ENCODE assay signal across 8 cellular contexts in the genomic region with DNA sequence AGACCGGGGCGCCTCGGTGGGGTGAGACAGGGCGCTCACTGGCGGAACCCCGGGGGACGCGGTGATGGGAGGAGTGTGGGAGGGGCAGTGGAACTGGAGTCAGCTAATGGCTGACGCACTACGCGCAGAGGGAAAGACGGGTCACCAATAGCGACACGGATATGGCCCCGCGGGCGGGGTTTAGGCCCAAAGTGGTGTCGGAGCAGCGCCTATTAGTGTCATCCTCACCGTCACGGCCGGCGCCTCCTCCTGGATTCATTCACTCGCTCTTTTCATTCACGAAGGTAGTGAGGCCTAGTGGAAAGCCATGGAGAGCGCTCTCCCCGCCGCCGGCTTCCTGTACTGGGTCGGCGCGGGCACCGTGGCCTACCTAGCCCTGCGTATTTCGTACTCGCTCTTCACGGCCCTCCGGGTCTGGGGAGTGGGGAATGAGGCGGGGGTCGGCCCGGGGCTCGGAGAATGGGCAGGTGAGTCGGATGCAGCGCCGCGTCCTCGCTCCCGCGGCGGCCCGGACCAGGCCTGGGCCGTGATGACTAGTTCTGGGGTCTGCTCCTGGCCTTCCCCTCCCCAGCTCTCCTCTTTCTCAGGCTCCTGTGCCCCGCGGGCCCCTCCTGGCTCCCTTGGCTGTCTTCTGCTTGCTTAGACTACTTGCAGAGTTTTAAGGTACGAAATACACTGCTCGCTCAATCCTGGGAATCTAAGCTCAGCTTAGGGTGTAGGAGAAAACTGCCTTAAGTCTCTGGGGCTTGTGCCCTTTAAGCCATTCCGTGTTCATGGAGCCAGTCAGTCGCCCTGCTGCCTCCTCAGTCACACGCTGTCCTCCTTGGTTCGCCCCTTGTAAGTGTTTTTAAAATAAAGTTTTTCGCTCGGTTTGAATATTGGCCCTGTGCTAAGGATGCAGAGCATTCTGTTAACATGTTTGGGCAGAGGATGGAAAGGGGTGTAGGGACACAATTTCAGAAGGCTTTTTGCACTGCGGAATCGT. TPM values are rescaled to one million over a fixed set of nuclear protein-coding genes. Genes with fewer than 3 reads are reported as not detected.
DNase-seq lines count a peak whose midpoint lies in the region; ATAC-seq and TF ChIP-seq lines count a peak whose summit lies in the region.

HSD17B12 (plus strand) TSS at position 218 of the 985 bp plus-strand sequence; CDS start at position 308, 90 bp downstream.

- H3K4me3 ChIP-seq in lung = peak within 1 kb of the TSS; percentile 64

- DNase-seq in COLO668 (lab: John Stamatoyannopoulos, UW; ENCODE audit: unreplicated experiment) (peak; percentile 99), GM20000 (ENCODE audit: low spot score) (peak; percentile 94), HT-29 (ENCODE audit: low spot score) (peak; percentile 100), NOMO-1 (lab: John Stamatoyannopoulos, UW; ENCODE audit: unreplicated experiment in 2 of 2) (peak; percentile 99), lung (ENCODE audit: low spot score) (peak; percentile 100)
- DNase-seq in effector CD8-positive, alpha-beta T cell (lab: John Stamatoyannopoulos, UW) = peak; percentile 98
- DNase-seq in stimulated activated CD4-positive, alpha-beta T cell treated with anti-CD3 and anti-CD28 coated beads, TNF-alpha, amount 100 ng/mL, for 4 hours (ENCODE audit: low read depth in 3 of 3) = peak; percentile 94 to 98 (median 98)

- H3K4me1 ChIP-seq in lung (ENCODE audit: control insufficient read depth in 2 of 2, insufficient read depth in 2 of 2, low read length in 2 of 2) = peaks cover 0 to 9% of the 10 kb centered on the region in 2 donors

- POLR2A ChIA-PET in activated CD8-positive, alpha-beta memory T cell treated with anti-CD3 and anti-CD28 coated beads for 36 hours (lab: Charles Lee) = interaction anchor here (0.6 kb wide), 2 partner anchors 322 kb away, joined by 3 read pairs; partner anchors contain the start of gene TTC17

- CTCF ChIA-PET in activated CD8-positive, alpha-beta memory T cell treated with anti-CD3 and anti-CD28 coated beads for 36 hours (lab: Charles Lee) = interaction anchor here (1.3 kb wide), 1 partner anchor 189 kb away, joined by 3 read pairs; no protein-coding TSS in a partner anchor

- WGBS in lung, 2 donors = 1% methylated on average over 62 to 64 of the region's 64 CpGs

- no peaks in the 10 kb centered on the region for H3K27me3 ChIP-seq in lung (ENCODE audit: control insufficient read depth, insufficient read depth)

- H3K9me3 ChIP-seq in lung (ENCODE audit: control insufficient read depth in 2 of 2, insufficient read depth in 1 of 2, low read length in 1 of 2) = no peaks in the 10 kb centered on the region

- no peaks in the 10 kb centered on the region for H3K36me3 ChIP-seq in lung (ENCODE audit: control insufficient read depth in 2 of 2, insufficient read depth in 2 of 2, low read length in 2 of 2)

- no peak for TF ChIP-seq CTCF in GM20000 (IDR thresholded peaks at IDR 0.05; ENCODE audit: extremely low read depth, missing control alignments)
- TF ChIP-seq CTCF in lung (IDR thresholded peaks at IDR 0.05; ENCODE audit: control extremely low read depth, extremely low read depth) = no peak

- peak; percentile 99 for ATAC-seq in lung (ENCODE audit: insufficient read depth, low FRiP score)

- peak within 1 kb of the TSS; percentile 77 to 89 for H3K27ac ChIP-seq in lung (ENCODE audit: low read depth in 1 of 2, low read length in 1 of 2)

RNA-seq across cellular contexts. Expression of gene HSD17B12, which starts in this region (rescaled TPM):
- 77.2 and 119 TPM in 2 replicates for total RNA-seq in HT-29 (2014; rRNA removed; shearing (Covaris generic))
- 10 to 100 TPM; 39.9 to 43.7 TPM for total RNA-seq in activated CD8-positive, alpha-beta memory T cell treated with anti-CD3 and anti-CD28 coated beads for 36 hours
- total RNA-seq in lung = 100 to 1,000 TPM; 102 to 118 TPM
- polyA plus RNA-seq in lung = 10 to 100 TPM; 37.3 to 71.8 TPM

Comparison
In these comparisons a context has a peak if more than half of its experiments do, and no peak if none do; other contexts are left out.
1. Peak in every context shown above with its lines: DNase-seq, ATAC-seq, H3K4me3 ChIP-seq and H3K27ac ChIP-seq.